3 cellular contexts compared by ENCODE assay signal in the genomic region with DNA sequence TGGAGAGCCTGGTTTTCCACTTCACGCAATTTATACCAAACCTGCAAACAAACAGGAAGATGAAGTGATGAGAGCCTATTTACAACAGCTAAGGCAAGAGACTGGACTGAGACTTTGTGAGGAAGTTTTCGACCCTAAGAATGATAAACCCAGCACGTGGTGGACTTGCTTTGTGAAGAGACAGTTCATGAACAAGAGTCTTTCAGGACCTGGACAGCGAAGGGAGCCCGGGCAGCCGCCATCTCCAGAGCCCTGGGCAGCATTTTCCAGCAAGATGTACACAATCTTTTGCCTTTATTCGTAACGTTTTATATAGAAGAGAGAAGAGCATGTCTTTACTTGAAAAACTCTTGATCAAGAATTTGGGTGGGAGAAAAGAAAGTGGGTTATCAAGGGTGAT.
TF ChIP-seq lines count a peak whose summit lies in the region.

No MANE protein-coding gene starts in this region.

TF ChIP-seq in A549, 52 proteins besides CTCF, POLR2A, EP300 and RAD21:
- TF ChIP-seq, protein P1, sequence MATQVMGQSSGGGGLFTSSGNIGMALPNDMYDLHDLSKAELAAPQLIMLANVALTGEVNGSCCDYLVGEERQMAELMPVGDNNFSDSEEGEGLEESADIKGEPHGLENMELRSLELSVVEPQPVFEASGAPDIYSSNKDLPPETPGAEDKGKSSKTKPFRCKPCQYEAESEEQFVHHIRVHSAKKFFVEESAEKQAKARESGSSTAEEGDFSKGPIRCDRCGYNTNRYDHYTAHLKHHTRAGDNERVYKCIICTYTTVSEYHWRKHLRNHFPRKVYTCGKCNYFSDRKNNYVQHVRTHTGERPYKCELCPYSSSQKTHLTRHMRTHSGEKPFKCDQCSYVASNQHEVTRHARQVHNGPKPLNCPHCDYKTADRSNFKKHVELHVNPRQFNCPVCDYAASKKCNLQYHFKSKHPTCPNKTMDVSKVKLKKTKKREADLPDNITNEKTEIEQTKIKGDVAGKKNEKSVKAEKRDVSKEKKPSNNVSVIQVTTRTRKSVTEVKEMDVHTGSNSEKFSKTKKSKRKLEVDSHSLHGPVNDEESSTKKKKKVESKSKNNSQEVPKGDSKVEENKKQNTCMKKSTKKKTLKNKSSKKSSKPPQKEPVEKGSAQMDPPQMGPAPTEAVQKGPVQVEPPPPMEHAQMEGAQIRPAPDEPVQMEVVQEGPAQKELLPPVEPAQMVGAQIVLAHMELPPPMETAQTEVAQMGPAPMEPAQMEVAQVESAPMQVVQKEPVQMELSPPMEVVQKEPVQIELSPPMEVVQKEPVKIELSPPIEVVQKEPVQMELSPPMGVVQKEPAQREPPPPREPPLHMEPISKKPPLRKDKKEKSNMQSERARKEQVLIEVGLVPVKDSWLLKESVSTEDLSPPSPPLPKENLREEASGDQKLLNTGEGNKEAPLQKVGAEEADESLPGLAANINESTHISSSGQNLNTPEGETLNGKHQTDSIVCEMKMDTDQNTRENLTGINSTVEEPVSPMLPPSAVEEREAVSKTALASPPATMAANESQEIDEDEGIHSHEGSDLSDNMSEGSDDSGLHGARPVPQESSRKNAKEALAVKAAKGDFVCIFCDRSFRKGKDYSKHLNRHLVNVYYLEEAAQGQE (IDR thresholded peaks at IDR 0.05) = peak; percentile 60; the same call in 1 of the 2 replicates

TF ChIP-seq in SK-N-SH, 30 proteins besides CTCF, POLR2A, EP300 and RAD21:
- TF ChIP-seq, protein P1 (IDR thresholded peaks at IDR 0.05; ENCODE audit: low read depth, low read length) = peak; percentile 75

TF ChIP-seq in GM12878, 131 proteins besides CTCF, POLR2A, EP300 and RAD21:
- TF ChIP-seq, protein P1 (IDR thresholded peaks at IDR 0.05; ENCODE audit: low read depth, low read length) = peak; percentile 11; the same call in 1 of the 2 replicates
